In the genomic region with DNA sequence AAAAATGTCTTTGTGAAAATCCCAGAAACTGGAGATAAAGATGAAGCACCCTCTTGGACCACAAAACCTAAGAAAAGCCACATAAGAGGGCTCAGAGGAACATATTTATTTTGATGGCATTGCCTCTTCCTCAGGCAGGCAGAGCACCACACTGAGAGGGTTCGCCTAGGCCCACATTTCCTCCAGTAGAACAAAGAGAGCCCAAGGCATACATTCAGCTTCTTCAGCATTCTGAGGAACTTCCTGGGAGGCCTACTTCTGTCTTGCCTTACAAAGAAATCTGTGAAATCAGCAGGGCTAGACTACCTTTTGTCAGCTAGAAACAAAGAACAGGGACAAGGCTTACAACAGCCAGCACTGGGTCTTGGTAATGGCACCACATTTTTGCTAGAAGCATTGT, we compare ENCODE assay signal across 1 cellular context.
TF ChIP-seq lines count a peak whose summit lies in the region.

No MANE protein-coding gene starts in this region.

TF ChIP-seq in GM23338, 12 proteins besides CTCF, POLR2A, EP300 and RAD21 (continued from another document):
- TF ChIP-seq, protein P1, sequence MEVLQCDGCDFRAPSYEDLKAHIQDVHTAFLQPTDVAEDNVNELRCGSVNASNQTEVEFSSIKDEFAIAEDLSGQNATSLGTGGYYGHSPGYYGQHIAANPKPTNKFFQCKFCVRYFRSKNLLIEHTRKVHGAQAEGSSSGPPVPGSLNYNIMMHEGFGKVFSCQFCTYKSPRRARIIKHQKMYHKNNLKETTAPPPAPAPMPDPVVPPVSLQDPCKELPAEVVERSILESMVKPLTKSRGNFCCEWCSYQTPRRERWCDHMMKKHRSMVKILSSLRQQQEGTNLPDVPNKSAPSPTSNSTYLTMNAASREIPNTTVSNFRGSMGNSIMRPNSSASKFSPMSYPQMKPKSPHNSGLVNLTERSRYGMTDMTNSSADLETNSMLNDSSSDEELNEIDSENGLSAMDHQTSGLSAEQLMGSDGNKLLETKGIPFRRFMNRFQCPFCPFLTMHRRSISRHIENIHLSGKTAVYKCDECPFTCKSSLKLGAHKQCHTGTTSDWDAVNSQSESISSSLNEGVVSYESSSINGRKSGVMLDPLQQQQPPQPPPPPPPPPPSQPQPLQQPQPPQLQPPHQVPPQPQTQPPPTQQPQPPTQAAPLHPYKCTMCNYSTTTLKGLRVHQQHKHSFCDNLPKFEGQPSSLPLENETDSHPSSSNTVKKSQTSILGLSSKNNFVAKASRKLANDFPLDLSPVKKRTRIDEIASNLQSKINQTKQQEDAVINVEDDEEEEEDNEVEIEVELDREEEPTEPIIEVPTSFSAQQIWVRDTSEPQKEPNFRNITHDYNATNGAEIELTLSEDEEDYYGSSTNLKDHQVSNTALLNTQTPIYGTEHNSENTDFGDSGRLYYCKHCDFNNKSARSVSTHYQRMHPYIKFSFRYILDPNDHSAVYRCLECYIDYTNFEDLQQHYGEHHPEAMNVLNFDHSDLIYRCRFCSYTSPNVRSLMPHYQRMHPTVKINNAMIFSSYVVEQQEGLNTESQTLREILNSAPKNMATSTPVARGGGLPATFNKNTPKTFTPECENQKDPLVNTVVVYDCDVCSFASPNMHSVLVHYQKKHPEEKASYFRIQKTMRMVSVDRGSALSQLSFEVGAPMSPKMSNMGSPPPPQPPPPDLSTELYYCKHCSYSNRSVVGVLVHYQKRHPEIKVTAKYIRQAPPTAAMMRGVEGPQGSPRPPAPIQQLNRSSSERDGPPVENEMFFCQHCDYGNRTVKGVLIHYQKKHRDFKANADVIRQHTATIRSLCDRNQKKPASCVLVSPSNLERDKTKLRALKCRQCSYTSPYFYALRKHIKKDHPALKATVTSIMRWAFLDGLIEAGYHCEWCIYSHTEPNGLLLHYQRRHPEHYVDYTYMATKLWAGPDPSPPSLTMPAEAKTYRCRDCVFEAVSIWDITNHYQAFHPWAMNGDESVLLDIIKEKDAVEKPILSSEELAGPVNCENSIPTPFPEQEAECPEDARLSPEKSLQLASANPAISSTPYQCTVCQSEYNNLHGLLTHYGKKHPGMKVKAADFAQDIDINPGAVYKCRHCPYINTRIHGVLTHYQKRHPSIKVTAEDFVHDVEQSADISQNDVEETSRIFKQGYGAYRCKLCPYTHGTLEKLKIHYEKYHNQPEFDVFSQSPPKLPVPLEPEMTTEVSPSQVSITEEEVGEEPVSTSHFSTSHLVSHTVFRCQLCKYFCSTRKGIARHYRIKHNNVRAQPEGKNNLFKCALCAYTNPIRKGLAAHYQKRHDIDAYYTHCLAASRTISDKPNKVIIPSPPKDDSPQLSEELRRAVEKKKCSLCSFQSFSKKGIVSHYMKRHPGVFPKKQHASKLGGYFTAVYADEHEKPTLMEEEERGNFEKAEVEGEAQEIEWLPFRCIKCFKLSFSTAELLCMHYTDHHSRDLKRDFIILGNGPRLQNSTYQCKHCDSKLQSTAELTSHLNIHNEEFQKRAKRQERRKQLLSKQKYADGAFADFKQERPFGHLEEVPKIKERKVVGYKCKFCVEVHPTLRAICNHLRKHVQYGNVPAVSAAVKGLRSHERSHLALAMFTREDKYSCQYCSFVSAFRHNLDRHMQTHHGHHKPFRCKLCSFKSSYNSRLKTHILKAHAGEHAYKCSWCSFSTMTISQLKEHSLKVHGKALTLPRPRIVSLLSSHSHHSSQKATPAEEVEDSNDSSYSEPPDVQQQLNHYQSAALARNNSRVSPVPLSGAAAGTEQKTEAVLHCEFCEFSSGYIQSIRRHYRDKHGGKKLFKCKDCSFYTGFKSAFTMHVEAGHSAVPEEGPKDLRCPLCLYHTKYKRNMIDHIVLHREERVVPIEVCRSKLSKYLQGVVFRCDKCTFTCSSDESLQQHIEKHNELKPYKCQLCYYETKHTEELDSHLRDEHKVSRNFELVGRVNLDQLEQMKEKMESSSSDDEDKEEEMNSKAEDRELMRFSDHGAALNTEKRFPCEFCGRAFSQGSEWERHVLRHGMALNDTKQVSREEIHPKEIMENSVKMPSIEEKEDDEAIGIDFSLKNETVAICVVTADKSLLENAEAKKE (CRISPR knock-in tag; IDR thresholded peaks at IDR 0.05), result no peak
- TF ChIP-seq EZH2phosphoT487 (IDR thresholded peaks at IDR 0.05; ENCODE audit: unreplicated experiment), result no peak
- TF ChIP-seq, protein P2, sequence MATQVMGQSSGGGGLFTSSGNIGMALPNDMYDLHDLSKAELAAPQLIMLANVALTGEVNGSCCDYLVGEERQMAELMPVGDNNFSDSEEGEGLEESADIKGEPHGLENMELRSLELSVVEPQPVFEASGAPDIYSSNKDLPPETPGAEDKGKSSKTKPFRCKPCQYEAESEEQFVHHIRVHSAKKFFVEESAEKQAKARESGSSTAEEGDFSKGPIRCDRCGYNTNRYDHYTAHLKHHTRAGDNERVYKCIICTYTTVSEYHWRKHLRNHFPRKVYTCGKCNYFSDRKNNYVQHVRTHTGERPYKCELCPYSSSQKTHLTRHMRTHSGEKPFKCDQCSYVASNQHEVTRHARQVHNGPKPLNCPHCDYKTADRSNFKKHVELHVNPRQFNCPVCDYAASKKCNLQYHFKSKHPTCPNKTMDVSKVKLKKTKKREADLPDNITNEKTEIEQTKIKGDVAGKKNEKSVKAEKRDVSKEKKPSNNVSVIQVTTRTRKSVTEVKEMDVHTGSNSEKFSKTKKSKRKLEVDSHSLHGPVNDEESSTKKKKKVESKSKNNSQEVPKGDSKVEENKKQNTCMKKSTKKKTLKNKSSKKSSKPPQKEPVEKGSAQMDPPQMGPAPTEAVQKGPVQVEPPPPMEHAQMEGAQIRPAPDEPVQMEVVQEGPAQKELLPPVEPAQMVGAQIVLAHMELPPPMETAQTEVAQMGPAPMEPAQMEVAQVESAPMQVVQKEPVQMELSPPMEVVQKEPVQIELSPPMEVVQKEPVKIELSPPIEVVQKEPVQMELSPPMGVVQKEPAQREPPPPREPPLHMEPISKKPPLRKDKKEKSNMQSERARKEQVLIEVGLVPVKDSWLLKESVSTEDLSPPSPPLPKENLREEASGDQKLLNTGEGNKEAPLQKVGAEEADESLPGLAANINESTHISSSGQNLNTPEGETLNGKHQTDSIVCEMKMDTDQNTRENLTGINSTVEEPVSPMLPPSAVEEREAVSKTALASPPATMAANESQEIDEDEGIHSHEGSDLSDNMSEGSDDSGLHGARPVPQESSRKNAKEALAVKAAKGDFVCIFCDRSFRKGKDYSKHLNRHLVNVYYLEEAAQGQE (IDR thresholded peaks at IDR 0.05; ENCODE audit: unreplicated experiment), result no peak
